Comparison of ENCODE assay signal across 7 cellular contexts in genomic region chr1:160260436-160261382, GRCh38. TPM values are rescaled to one million over a fixed set of nuclear protein-coding genes. Genes with fewer than 3 reads are reported as not detected.
A peak's percentile ranks its signal among the peaks of the same experiment; 100 is the strongest.
DNase-seq lines count a peak whose midpoint lies in the region; FAIRE-seq and TF ChIP-seq lines count a peak whose summit lies in the region.

No MANE protein-coding gene starts in this region.

- H3K4me1 Mint-ChIP-seq in astrocyte (ENCODE audit: low read depth, unreplicated experiment), result peaks cover 35% of the 10 kb centered on the region

- H3K27ac ChIP-seq in astrocyte (ENCODE audit: low read depth, low read length) (peak overlapping the region; percentile 99), tibial artery (peak overlapping the region; percentile 95 to 99)

- H3K27me3 ChIP-seq in astrocyte (ENCODE audit: insufficient read depth, low read length) (no peaks in the 10 kb centered on the region), tibial artery (no peaks in the 10 kb centered on the region)

- H2AFZ ChIP-seq in astrocyte (ENCODE audit: low read depth, low read length), result no peak overlapping the region

- peak overlapping the region; percentile 100 for H3K27ac Mint-ChIP-seq in astrocyte (ENCODE audit: unreplicated experiment)

- DNase-seq in GM03348 (ENCODE audit: low spot score) (peak; percentile 42), M059J (ENCODE audit: low read depth) (peak; percentile 96), astrocyte (ENCODE audit: low read depth) (peak; percentile 92), left kidney (ENCODE audit: low read depth, low spot score) (peak; percentile 98), tibial artery (no peak), foreskin melanocyte (no peak), G401 (ENCODE audit: low spot score) (no peak)

- H3K9me3 ChIP-seq in astrocyte (ENCODE audit: insufficient read depth, low read depth, low read length), result no peaks in the 10 kb centered on the region
- no peaks in the 10 kb centered on the region for H3K9me3 ChIP-seq in tibial artery

- no peaks in the 10 kb centered on the region for H3K36me3 Mint-ChIP-seq in astrocyte (ENCODE audit: low read depth, unreplicated experiment)

- H3K4me2 ChIP-seq in astrocyte (ENCODE audit: low read length), result peak overlapping the region; percentile 93

- H3K4me3 ChIP-seq in astrocyte (ENCODE audit: insufficient read depth, low read depth, low read length) (peak overlapping the region; percentile 92), tibial artery (peak overlapping the region; percentile 95 to 97)

- peaks cover 48% of the 10 kb centered on the region for H4K20me1 ChIP-seq in astrocyte (ENCODE audit: insufficient read depth, low read length)

- H3K4me1 ChIP-seq in astrocyte (ENCODE audit: insufficient read depth, low read length) (peaks cover 27% of the 10 kb centered on the region), tibial artery (peaks cover 0 to 61% (median 35%) of the 10 kb centered on the region in 4 donors)

- in situ Hi-C loops in G401 (cut with HindIII; ENCODE audit: low sequenced_read_pairs), result no loop called here

- intact Hi-C loops in tibial artery (cut with DNase I; ENCODE audit: low total_unique reads), result no loop called here

- peak overlapping the region; percentile 99 for H3K9ac ChIP-seq in astrocyte (ENCODE audit: low read length)

- TF ChIP-seq CTCF in astrocyte (IDR thresholded peaks at IDR 0.05; ENCODE audit: insufficient read depth, low read depth, low read length) (no peak), tibial artery (IDR thresholded peaks at IDR 0.05) (no peak)

- peak overlapping the region; percentile 100 for H3K4me3 Mint-ChIP-seq in astrocyte (ENCODE audit: unreplicated experiment)

- FAIRE-seq in astrocyte (lab: Jason Lieb, UNC), result no peak

- peaks cover 49% of the 10 kb centered on the region for H3K79me2 ChIP-seq in astrocyte (ENCODE audit: insufficient read depth, low read length)

- H3K36me3 ChIP-seq in astrocyte (ENCODE audit: insufficient read depth, low read length) (no peaks in the 10 kb centered on the region), tibial artery (no peaks in the 10 kb centered on the region)

- no peaks in the 10 kb centered on the region for H3K9me3 Mint-ChIP-seq in astrocyte (ENCODE audit: unreplicated experiment)

- H3K27me3 Mint-ChIP-seq in astrocyte (ENCODE audit: low read depth, unreplicated experiment), result no peaks in the 10 kb centered on the region

RNA-seq across cellular contexts. Expression of gene DCAF8, which starts 1.6 kb away (rescaled TPM):
- 31.1 and 40.6 TPM in 2 replicates for total RNA-seq in M059J (2014; rRNA removed; shearing (Covaris generic))
- 107 and 127 TPM in 2 replicates for total RNA-seq in astrocyte
- total RNA-seq in G401 (2014; rRNA removed; shearing (Covaris generic)), result 69.8 and 77.1 TPM in 2 replicates

RNA-seq across cellular contexts. Expression of gene PEX19, which starts 24.2 kb away (rescaled TPM):
- 60.1 and 97.2 TPM in 2 replicates for total RNA-seq in M059J (2014; rRNA removed; shearing (Covaris generic))
- total RNA-seq in astrocyte, result 59.2 and 64.2 TPM in 2 replicates
- total RNA-seq in G401 (2014; rRNA removed; shearing (Covaris generic)), result 49.8 and 50.0 TPM in 2 replicates

RNA-seq across cellular contexts. Expression of gene PEA15, which starts 55.5 kb away (rescaled TPM):
- total RNA-seq in M059J (2014; rRNA removed; shearing (Covaris generic)), result 217 and 240 TPM in 2 replicates
- total RNA-seq in astrocyte, result 374 and 470 TPM in 2 replicates
- 42.2 and 72.2 TPM in 2 replicates for total RNA-seq in G401 (2014; rRNA removed; shearing (Covaris generic))

Comparison
In these comparisons a context has a peak if more than half of its experiments do, and no peak if none do; other contexts are left out.
1. DNase-seq: peak in GM03348 (single experiment), M059J (single experiment), astrocyte (single experiment) and left kidney (single experiment); none in tibial artery (0 of 2), foreskin melanocyte (single experiment) and G401 (single experiment).